In genomic region chr19:54179921-54180452, GRCh38 we compare ENCODE assay signal across 8 cellular contexts. TPM values are rescaled to one million over a fixed set of nuclear protein-coding genes. Genes with fewer than 3 reads are reported as not detected.
A peak's percentile ranks its signal among the peaks of the same experiment; 100 is the strongest.
DNase-seq lines count a peak whose midpoint lies in the region; ATAC-seq, FAIRE-seq and TF ChIP-seq lines count a peak whose summit lies in the region.

No MANE protein-coding gene starts in this region.

- H3K4me1 Mint-ChIP-seq in stimulated activated effector memory CD8-positive, alpha-beta T cell treated with anti-CD3 and anti-CD28 coated beads, Interleukin-12 subunit alpha, Interleukin-12 subunit beta, amount 100 ng/mL, for 72 hours, result no peaks in the 10 kb centered on the region

- peak; percentile 92 for FAIRE-seq in islet of Langerhans (lab: Jason Lieb, UNC)

- peaks cover 56% of the 10 kb centered on the region for H3K36me3 Mint-ChIP-seq in stimulated activated effector memory CD8-positive, alpha-beta T cell treated with anti-CD3 and anti-CD28 coated beads, Interleukin-12 subunit alpha, Interleukin-12 subunit beta, amount 100 ng/mL, for 72 hours

- ATAC-seq in HG02981 (IDR thresholded peaks at IDR 0.05; ENCODE audit: unreplicated experiment), result no peak
- ATAC-seq in stimulated activated effector memory CD8-positive, alpha-beta T cell treated with anti-CD3 and anti-CD28 coated beads, Interleukin-12 subunit alpha, Interleukin-12 subunit beta, amount 100 ng/mL, for 72 hours, result no peak

- H3K27me3 ChIP-seq in A673 (replicated peaks; ENCODE audit: insufficient read depth, low read depth, low read length, poor library complexity), result no peaks in the 10 kb centered on the region

- H3K4me1 ChIP-seq in A673 (ENCODE audit: insufficient read depth, low read length, poor library complexity, severe bottlenecking), result no peaks in the 10 kb centered on the region

- DNase-seq in A673 (ENCODE audit: low spot score) (peak; percentile 27), KBM-7 (peak; percentile 67), amygdala (lab: John Stamatoyannopoulos, UW) (peak in 31 of 56 donors; percentile 15 to 71 (median 43)), T-helper 1 cell (no peak), T1000 (lab: John Stamatoyannopoulos, UW) (no peak)
- no peak for DNase-seq in stimulated activated effector memory CD8-positive, alpha-beta T cell treated with anti-CD3 and anti-CD28 coated beads, Interleukin-12 subunit alpha, Interleukin-12 subunit beta, amount 100 ng/mL, for 72 hours (ENCODE audit: low spot score in 2 of 2)

- intact Hi-C loops in A673 (cut with micrococcal nuclease; ENCODE audit: unreplicated experiment), result no loop called here

- no peak overlapping the region for H3K27ac ChIP-seq in A673 (ENCODE audit: low read depth, low read length, poor library complexity, severe bottlenecking)

- H3K27ac Mint-ChIP-seq in stimulated activated effector memory CD8-positive, alpha-beta T cell treated with anti-CD3 and anti-CD28 coated beads, Interleukin-12 subunit alpha, Interleukin-12 subunit beta, amount 100 ng/mL, for 72 hours, result no peak overlapping the region

- no peaks in the 10 kb centered on the region for H3K9me3 ChIP-seq in A673 (ENCODE audit: low read depth, low read length, poor library complexity, severe bottlenecking)

- no peak overlapping the region for H3K4me3 ChIP-seq in A673 (ENCODE audit: low read depth, low read length, poor library complexity, severe bottlenecking)

- TF ChIP-seq CTCF in A673 (conservative IDR thresholded peaks at IDR 0.05; ENCODE audit: low read depth, low read length), result no peak

- BruUV-seq in A673 (replicated peaks; lab: Mats Ljungman, UMichigan), result no TSS peak

- in situ Hi-C loops in KBM-7 (cut with MboI; ENCODE audit: low pct_unique_long_range_greater_than_20kb, low sequenced_read_pairs), result no loop called here

- H3K36me3 ChIP-seq in A673 (ENCODE audit: insufficient read depth, low read length, poor library complexity, severe bottlenecking), result peaks cover 3% of the 10 kb centered on the region

- no peak overlapping the region for H3K4me3 Mint-ChIP-seq in stimulated activated effector memory CD8-positive, alpha-beta T cell treated with anti-CD3 and anti-CD28 coated beads, Interleukin-12 subunit alpha, Interleukin-12 subunit beta, amount 100 ng/mL, for 72 hours

- H3K9me3 Mint-ChIP-seq in stimulated activated effector memory CD8-positive, alpha-beta T cell treated with anti-CD3 and anti-CD28 coated beads, Interleukin-12 subunit alpha, Interleukin-12 subunit beta, amount 100 ng/mL, for 72 hours, result no peaks in the 10 kb centered on the region

- CTCF ChIA-PET in A673 (lab: Charles Lee), result no interaction called here

- POLR2A ChIA-PET in A673 (lab: Charles Lee; ENCODE audit: low non-redundant PET), result no interaction called here

RNA-seq across cellular contexts. Expression of gene TMC4, which starts 7.0 kb away (rescaled TPM):
- total RNA-seq in A673 (2021), result 0.58 and 0.96 TPM in 2 replicates

RNA-seq across cellular contexts. Expression of gene MBOAT7, which starts 9.4 kb away (rescaled TPM):
- total RNA-seq in A673 (2021), result 107 and 109 TPM in 2 replicates

RNA-seq across cellular contexts. Expression of gene TSEN34, which starts 11.1 kb away (rescaled TPM):
- 56.9 and 64.7 TPM in 2 replicates for total RNA-seq in A673 (2021)

RNA-seq across cellular contexts. Expression of gene LENG1, which starts 20.5 kb away (rescaled TPM):
- 8.8 and 9.7 TPM in 2 replicates for total RNA-seq in A673 (2021)

RNA-seq across cellular contexts. Expression of gene RPS9, which starts 20.7 kb away (rescaled TPM):
- 944 and 951 TPM in 2 replicates for total RNA-seq in A673 (2021)

Comparison
In these comparisons a context has a peak if more than half of its experiments do, and no peak if none do; other contexts are left out.
1. DNase-seq: peak in A673 (single experiment), KBM-7 (single experiment) and amygdala (31 of 56); none in T-helper 1 cell (0 of 5), T1000 (single experiment) and stimulated activated effector memory CD8-positive, alpha-beta T cell treated with anti-CD3 and anti-CD28 coated beads, Interleukin-12 subunit alpha, Interleukin-12 subunit beta, amount 100 ng/mL, for 72 hours (0 of 2).